In genomic region chr12:103548622-103549601, GRCh38 we compare ENCODE assay signal across 8 cellular contexts. TPM values are rescaled to one million over a fixed set of nuclear protein-coding genes. Genes with fewer than 3 reads are reported as not detected.
DNase-seq lines count a peak whose midpoint lies in the region; ATAC-seq, FAIRE-seq and TF ChIP-seq lines count a peak whose summit lies in the region.

No MANE protein-coding gene starts in this region.

- ATAC-seq in HG03354 (IDR thresholded peaks at IDR 0.05; ENCODE audit: poor library complexity, severe bottlenecking, unreplicated experiment): peak; percentile 68
- ATAC-seq in lower lobe of right lung: peak; percentile 61 to 62

- H3K9me3 Mint-ChIP-seq in activated CD4-positive, alpha-beta T cell treated with anti-CD3 and anti-CD28 coated beads, Interleukin-2, amount 10 ng/mL, durations not matched to agents 24 days and 14 days: no peaks in the 10 kb centered on the region

- no peaks in the 10 kb centered on the region for H3K36me3 Mint-ChIP-seq in activated CD4-positive, alpha-beta T cell treated with anti-CD3 and anti-CD28 coated beads, Interleukin-2, amount 10 ng/mL, durations not matched to agents 24 days and 14 days (ENCODE audit: low read depth)

- H3K27ac Mint-ChIP-seq in activated CD4-positive, alpha-beta T cell treated with anti-CD3 and anti-CD28 coated beads, Interleukin-2, amount 10 ng/mL, durations not matched to agents 24 days and 14 days: no peak overlapping the region

- H3K4me1 Mint-ChIP-seq in activated CD4-positive, alpha-beta T cell treated with anti-CD3 and anti-CD28 coated beads, Interleukin-2, amount 10 ng/mL, durations not matched to agents 24 days and 14 days: peaks cover 3% of the 10 kb centered on the region

- no peaks in the 10 kb centered on the region for H3K27me3 ChIP-seq in lower lobe of right lung (ENCODE audit: low read depth)

- H3K4me3 ChIP-seq in lower lobe of right lung: no peak overlapping the region

- H3K27ac ChIP-seq in lower lobe of right lung: no peak overlapping the region

- TF ChIP-seq CTCF in lower lobe of right lung (IDR thresholded peaks at IDR 0.05): peak; percentile 78

- no peaks in the 10 kb centered on the region for H3K9me3 ChIP-seq in lower lobe of right lung

- no peaks in the 10 kb centered on the region for H3K36me3 ChIP-seq in lower lobe of right lung

- DNase-seq in A172 (ENCODE audit: low spot score) (peak; percentile 51), GM18507 (ENCODE audit: extremely low spot score, insufficient read length, low read depth) (no peak), NCI-H524 (lab: John Stamatoyannopoulos, UW) (peak; percentile 21 to 71), dedifferentiated amniotic fluid mesenchymal stem cell (ENCODE audit: extremely low spot score) (peak; percentile 58), lower lobe of right lung (no peak)
- peak; percentile 91 for DNase-seq in activated CD4-positive, alpha-beta T cell treated with anti-CD3 and anti-CD28 coated beads, Interleukin-2, amount 10 ng/mL, durations not matched to agents 24 days and 14 days
- peak; percentile 38 for DNase-seq in stimulated activated CD8-positive, alpha-beta memory T cell treated with anti-CD3 and anti-CD28 coated beads, Interleukin-15, amount 100 ng/mL, for 24 hours (ENCODE audit: low read depth)

- intact Hi-C loops in activated CD4-positive, alpha-beta T cell treated with anti-CD3 and anti-CD28 coated beads, Interleukin-2, amount 10 ng/mL, durations not matched to agents 24 days and 14 days (cut with micrococcal nuclease): loop anchor here (1.0 to 10.0 kb wide), 4 partner anchors 53 to 666 kb away; no protein-coding TSS in a partner anchor
- intact Hi-C loops in lower lobe of right lung (cut with DNase I): loop anchor here (10.0 kb wide), 1 partner anchor 604 kb away; no protein-coding TSS in a partner anchor

- peaks cover 11% of the 10 kb centered on the region for H3K27me3 Mint-ChIP-seq in activated CD4-positive, alpha-beta T cell treated with anti-CD3 and anti-CD28 coated beads, Interleukin-2, amount 10 ng/mL, durations not matched to agents 24 days and 14 days

- FAIRE-seq in GM18507 (lab: Jason Lieb, UNC): peak; percentile 93

- H3K4me1 ChIP-seq in lower lobe of right lung: no peaks in the 10 kb centered on the region

- H3K4me3 Mint-ChIP-seq in activated CD4-positive, alpha-beta T cell treated with anti-CD3 and anti-CD28 coated beads, Interleukin-2, amount 10 ng/mL, durations not matched to agents 24 days and 14 days: no peak overlapping the region

RNA-seq across cellular contexts. Expression of gene STAB2, which starts 38.2 kb away (rescaled TPM):
- total RNA-seq in A172 (2014; rRNA removed; shearing (Covaris generic)): not detected in 2 replicates
- not detected in 2 replicates for total RNA-seq in activated CD4-positive, alpha-beta T cell treated with anti-CD3 and anti-CD28 coated beads, Interleukin-2, amount 10 ng/mL, durations not matched to agents 24 days and 14 days
- 1.4 TPM for total RNA-seq in lower lobe of right lung

RNA-seq across cellular contexts. Expression of gene C12orf42, which starts 53.1 kb away (rescaled TPM):
- not detected in 2 replicates for total RNA-seq in A172 (2014; rRNA removed; shearing (Covaris generic))
- total RNA-seq in activated CD4-positive, alpha-beta T cell treated with anti-CD3 and anti-CD28 coated beads, Interleukin-2, amount 10 ng/mL, durations not matched to agents 24 days and 14 days: not detected in 2 replicates
- total RNA-seq in lower lobe of right lung: not detected

Comparison
In these comparisons a context has a peak if more than half of its experiments do, and no peak if none do; other contexts are left out.
1. DNase-seq: peak in A172 (single experiment), NCI-H524 (2 of 2), activated CD4-positive, alpha-beta T cell treated with anti-CD3 and anti-CD28 coated beads, Interleukin-2, amount 10 ng/mL, durations not matched to agents 24 days and 14 days (single experiment), dedifferentiated amniotic fluid mesenchymal stem cell (single experiment) and stimulated activated CD8-positive, alpha-beta memory T cell treated with anti-CD3 and anti-CD28 coated beads, Interleukin-15, amount 100 ng/mL, for 24 hours (single experiment); none in GM18507 (single experiment) and lower lobe of right lung (single experiment).